Comparison of ENCODE assay signal across 21 cellular contexts in the genomic region with DNA sequence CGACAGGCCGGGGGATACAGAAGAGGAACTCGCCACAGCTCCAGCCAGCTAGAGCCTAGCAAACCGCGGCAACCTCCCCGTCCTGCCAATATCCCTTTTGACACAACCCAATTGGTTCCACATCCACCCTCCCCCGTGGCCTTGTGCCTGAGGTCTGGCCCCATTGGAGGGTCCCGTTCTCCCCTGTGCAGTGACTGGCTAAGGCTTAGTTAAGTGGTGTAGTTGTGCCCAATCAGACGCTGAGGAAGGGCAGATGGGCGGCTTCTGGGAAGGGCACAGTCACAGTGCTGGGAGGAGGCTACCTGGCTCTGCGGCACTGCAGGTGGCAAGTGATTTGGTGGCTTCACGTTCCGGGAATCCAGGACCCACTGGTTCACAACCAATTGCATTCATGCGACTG.
"Had no signal": no experiment of that assay in that cellular context is flagged by ENCODE, and none has a peak within 500 bp of the region (broad histone marks: within the 10 kb centered on the region; RNA-seq: fewer than 3 reads in every experiment).

No MANE protein-coding gene starts in this region.

- H3K4me3 ChIP-seq: dorsolateral prefrontal cortex, gastroesophageal sphincter, left lung, lung, psoas muscle, sigmoid colon, skin epidermis, stomach had no signal

- H3K4me3 Mint-ChIP-seq: immature natural killer cell; natural killer cell treated with Interleukin-12 subunit alpha and Interleukin-12 subunit beta and Interleukin-15 and Interleukin-18, amount 100 ng/mL, for 72 hours had no signal

- H3K27me3 ChIP-seq: dorsolateral prefrontal cortex, gastroesophageal sphincter, left lung, sigmoid colon, stomach had no signal

- ATAC-seq: esophagus mucosa; gastroesophageal sphincter; left lung; natural killer cell treated with Interleukin-12 subunit alpha and Interleukin-12 subunit beta and Interleukin-15 and Interleukin-18, amount 100 ng/mL, for 72 hours had no signal

- H3K9me3 ChIP-seq: gastroesophageal sphincter, left lung, psoas muscle, sigmoid colon, stomach had no signal

- H3K27ac Mint-ChIP-seq: immature natural killer cell; natural killer cell treated with Interleukin-12 subunit alpha and Interleukin-12 subunit beta and Interleukin-15 and Interleukin-18, amount 100 ng/mL, for 72 hours had no signal

- H3K27me3 Mint-ChIP-seq: natural killer cell treated with Interleukin-12 subunit alpha and Interleukin-12 subunit beta and Interleukin-15 and Interleukin-18, amount 100 ng/mL, for 72 hours had no signal

- H3K9me3 Mint-ChIP-seq: immature natural killer cell; natural killer cell treated with Interleukin-12 subunit alpha and Interleukin-12 subunit beta and Interleukin-15 and Interleukin-18, amount 100 ng/mL, for 72 hours had no signal

- H3K36me3 Mint-ChIP-seq: immature natural killer cell; natural killer cell treated with Interleukin-12 subunit alpha and Interleukin-12 subunit beta and Interleukin-15 and Interleukin-18, amount 100 ng/mL, for 72 hours had no signal

- H3K4me1 ChIP-seq: sigmoid colon had no signal

- DNase-seq: cortex of kidney; dorsolateral prefrontal cortex; effector CD8-positive, alpha-beta T cell; glutamatergic neuron; immature natural killer cell; left lung; mesenchymal stem cell; midbrain; psoas muscle; retina; sigmoid colon; stimulated activated CD4-positive, alpha-beta T cell treated with anti-CD3 and anti-CD28 coated beads, Interleukin-2, amount 100 ng/mL, for 24 hours; stimulated activated CD4-positive, alpha-beta T cell treated with anti-CD3 and anti-CD28 coated beads, Interleukin-4, amount 100 ng/mL, for 4 hours; stimulated activated naive CD4-positive, alpha-beta T cell; stomach; trophoblast cell had no signal

- H3K27ac ChIP-seq: left lung, psoas muscle, sigmoid colon had no signal
